In the genomic region with DNA sequence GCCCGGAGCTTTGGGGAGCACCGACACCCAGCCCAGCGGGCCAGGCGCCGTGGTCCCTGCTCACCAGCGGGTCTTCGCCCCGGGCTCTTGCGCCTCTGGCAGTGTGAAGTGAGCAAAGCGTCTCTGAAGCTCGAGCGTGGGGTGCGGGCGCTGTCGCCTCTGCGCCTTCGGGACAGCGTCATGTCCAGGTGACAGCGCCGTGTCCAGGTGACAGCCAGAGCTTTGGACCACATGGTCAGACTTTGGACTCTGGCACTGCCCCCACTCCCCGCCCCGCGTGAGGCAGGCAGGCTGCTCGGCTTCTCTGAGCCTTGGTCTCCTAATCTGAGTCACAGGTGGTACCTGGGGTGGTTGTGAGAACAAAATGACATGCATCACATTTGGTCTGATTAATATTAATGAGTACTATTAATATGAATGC, we compare ENCODE assay signal across 1 cellular context.
TF ChIP-seq lines count a peak whose summit lies in the region.

No MANE protein-coding gene starts in this region.

TF ChIP-seq in H1, 55 proteins besides CTCF, POLR2A, EP300 and RAD21:
- TF ChIP-seq ATF3 (IDR thresholded peaks at IDR 0.05; ENCODE audit: insufficient read depth, low read depth, low read length) (no peak), TAF1 (IDR thresholded peaks at IDR 0.05; ENCODE audit: low read depth, low read length) (no peak), GABPA (IDR thresholded peaks at IDR 0.05; ENCODE audit: borderline replicate concordance, insufficient read depth, low read length) (no peak), CHD1 (IDR thresholded peaks at IDR 0.05; ENCODE audit: low read depth, low read length) (no peak), CBX5 (IDR thresholded peaks at IDR 0.05; ENCODE audit: low read depth, low read length) (no peak), SP2 (IDR thresholded peaks at IDR 0.05; ENCODE audit: low read length) (no peak), BRCA1 (IDR thresholded peaks at IDR 0.05; ENCODE audit: low read depth, low read length) (no peak), EZH2 (IDR thresholded peaks at IDR 0.05; ENCODE audit: low read depth, low read length, severe bottlenecking) (no peak), YY1 (IDR thresholded peaks at IDR 0.05; ENCODE audit: low read depth, low read length) (no peak), KDM5A (IDR thresholded peaks at IDR 0.05; ENCODE audit: low read length) (no peak), KDM1A (IDR thresholded peaks at IDR 0.05; ENCODE audit: borderline replicate concordance, low read length) (no peak), RBBP5 (IDR thresholded peaks at IDR 0.05; ENCODE audit: borderline replicate concordance, low read depth, low read length) (no peak), HDAC2 (IDR thresholded peaks at IDR 0.05; ENCODE audit: borderline replicate concordance in 1 of 2, low read depth in 2 of 2, low read length in 2 of 2) (no peak), GTF2F1 (IDR thresholded peaks at IDR 0.05; ENCODE audit: borderline replicate concordance, low read depth, low read length) (no peak), NANOG (IDR thresholded peaks at IDR 0.05; ENCODE audit: insufficient read depth, low read depth, low read length, poor library complexity, severe bottlenecking) (no peak)
- TF ChIP-seq, protein P1, sequence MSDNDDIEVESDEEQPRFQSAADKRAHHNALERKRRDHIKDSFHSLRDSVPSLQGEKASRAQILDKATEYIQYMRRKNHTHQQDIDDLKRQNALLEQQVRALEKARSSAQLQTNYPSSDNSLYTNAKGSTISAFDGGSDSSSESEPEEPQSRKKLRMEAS (IDR thresholded peaks at IDR 0.05): no peak
